ENCODE assay signal across 13 cellular contexts in genomic region chr2:66509326-66509811, GRCh38.
DNase-seq lines count a peak whose midpoint lies in the region; ATAC-seq, FAIRE-seq and TF ChIP-seq lines count a peak whose summit lies in the region.
"Had no signal": no experiment of that assay in that cellular context is flagged by ENCODE, and none has a peak within 500 bp of the region (broad histone marks: within the 10 kb centered on the region; RNA-seq: fewer than 3 reads in every experiment).

No MANE protein-coding gene starts in this region.

- H3K27me3 ChIP-seq in HAP-1 (ENCODE audit: low read depth) (no peaks in the 10 kb centered on the region), Karpas-422 (ENCODE audit: low read length) (no peaks in the 10 kb centered on the region)

- H2AFZ ChIP-seq in Karpas-422 (ENCODE audit: low read length) = no peak overlapping the region

- H3K9me3 ChIP-seq in HAP-1 (no peaks in the 10 kb centered on the region), Karpas-422 (ENCODE audit: low read length) (no peaks in the 10 kb centered on the region)

- H3K36me3 ChIP-seq in HAP-1 (replicated peaks) (no peaks in the 10 kb centered on the region), Karpas-422 (ENCODE audit: insufficient read depth, low read length) (no peaks in the 10 kb centered on the region)

- H3K27ac ChIP-seq in epithelial cell of prostate (peak overlapping the region; percentile 38), Karpas-422 (ENCODE audit: low read length) (no peak overlapping the region)

- H3K79me2 ChIP-seq in Karpas-422 (ENCODE audit: low read length) = no peaks in the 10 kb centered on the region

- no peak for TF ChIP-seq CTCF in omental fat pad (IDR thresholded peaks at IDR 0.05)
- TF ChIP-seq CTCF in D721Med (IDR thresholded peaks at IDR 0.05; ENCODE audit: insufficient read depth, missing control alignments) = no peak

- H3K4me3 ChIP-seq in HAP-1 = no peak overlapping the region
- no peak overlapping the region for H3K4me3 ChIP-seq in Karpas-422 (ENCODE audit: low read length)

- H3K9me2 ChIP-seq in Karpas-422 (replicated peaks; ENCODE audit: insufficient read depth, low read length) = no peaks in the 10 kb centered on the region

- no peaks in the 10 kb centered on the region for H4K20me1 ChIP-seq in Karpas-422 (ENCODE audit: insufficient read depth, low read depth, low read length)

- H3K4me1 ChIP-seq in HAP-1 = peaks cover 41% of the 10 kb centered on the region
- H3K4me1 ChIP-seq in Karpas-422 (ENCODE audit: low read length) = peaks cover 4% of the 10 kb centered on the region; the same call in 1 of the 2 replicates

- no peak overlapping the region for H3K9ac ChIP-seq in Karpas-422 (ENCODE audit: low read length)

- ATAC-seq in omental fat pad (ENCODE audit: low FRiP score) (peak; percentile 42), GM21381 (IDR thresholded peaks at IDR 0.05; ENCODE audit: unreplicated experiment) (no peak)
- ATAC-seq: naive thymus-derived CD8-positive, alpha-beta T cell; stimulated activated naive CD8-positive, alpha-beta T cell treated with anti-CD3 and anti-CD28 coated beads, Interleukin-15, Interleukin-2, amounts not matched to agents 100 U/mL and 50 U/mL, for 24 hours had no signal

- H3K4me2 ChIP-seq in Karpas-422 (ENCODE audit: low read depth, low read length, poor library complexity, severe bottlenecking) = no peak overlapping the region

- DNase-seq in HAP-1 (ENCODE audit: low spot score in 2 of 2) (peak; percentile 43 to 65), NCI-H69 (lab: John Stamatoyannopoulos, UW) (peak; percentile 91), epithelial cell of prostate (ENCODE audit: low read depth, low spot score) (no peak), omental fat pad (ENCODE audit: low spot score) (no peak), D721Med (ENCODE audit: insufficient read length, low spot score) (no peak), Karpas-422 (no peak)
- no peak for DNase-seq in activated CD4-positive, CD25-positive, alpha-beta regulatory T cell (lab: John Stamatoyannopoulos, UW)
- DNase-seq: activated B cell treated with CpG ODN at 0.5 μM for 24 hours; CD4-positive, alpha-beta T cell; naive thymus-derived CD8-positive, alpha-beta T cell; NCI-H187 treated with DMSO at 0.1 percent for 48 hours; stimulated activated naive CD8-positive, alpha-beta T cell treated with anti-CD3 and anti-CD28 coated beads, Interleukin-15, Interleukin-2, amounts not matched to agents 100 U/mL and 50 U/mL, for 24 hours had no signal

- no peak for FAIRE-seq in D721Med (lab: Jason Lieb, UNC)

- in situ Hi-C loops in HAP-1 (cut with MboI; ENCODE audit: low sequenced_read_pairs) = no loop called here

Comparison
In these comparisons a context has a peak if more than half of its experiments do, and no peak if none do; other contexts are left out.
1. DNase-seq: peak in HAP-1 (2 of 2) and NCI-H69 (single experiment); none in epithelial cell of prostate (single experiment), omental fat pad (single experiment), D721Med (single experiment), activated CD4-positive, CD25-positive, alpha-beta regulatory T cell (0 of 4) and Karpas-422 (single experiment).